In genomic region chr4:127782275-127783025, GRCh38 we compare ENCODE assay signal across 8 cellular contexts. TPM values are rescaled to one million over a fixed set of nuclear protein-coding genes. Genes with fewer than 3 reads are reported as not detected.
DNase-seq lines count a peak whose midpoint lies in the region; ATAC-seq and TF ChIP-seq lines count a peak whose summit lies in the region.

Gene HSPA4L (plus strand): TSS chr4:127782322. CDS start chr4:127782551, 229 bp downstream.

- peaks cover 15% of the 10 kb centered on the region for H3K4me1 ChIP-seq in CD4-positive, CD25-positive, alpha-beta regulatory T cell (ENCODE audit: control insufficient read depth, insufficient read depth, low read length, poor library complexity, severe bottlenecking)
- H3K4me1 ChIP-seq in mucosa of rectum (ENCODE audit: control insufficient read depth in 2 of 2, insufficient read depth in 2 of 2, low read length in 2 of 2) (peaks cover 5 to 7% of the 10 kb centered on the region in 2 donors), stomach smooth muscle (ENCODE audit: control insufficient read depth, insufficient read depth, low read length) (peaks cover 5% of the 10 kb centered on the region)

- POLR2A ChIA-PET in activated CD8-positive, alpha-beta T cell treated with anti-CD3 and anti-CD28 coated beads, Interleukin-2, amount 10 ng/mL, durations not matched to agents 7 days and 5 days (lab: Charles Lee): interaction anchor here (1.5 kb wide), 1 partner anchor 99 kb away, joined by 4 read pairs; the partner anchor contains the start of gene PLK4

- peak within 1 kb of the TSS; percentile 78 to 79 for H3K9ac ChIP-seq in mucosa of rectum (ENCODE audit: low read depth in 1 of 2, low read length in 2 of 2)
- peak within 1 kb of the TSS; percentile 88 to 96 for H3K9ac ChIP-seq in stomach smooth muscle (ENCODE audit: low read length in 2 of 2)

- H3K9me3 ChIP-seq in CD4-positive, CD25-positive, alpha-beta regulatory T cell (ENCODE audit: control insufficient read depth in 2 of 2, low read length in 2 of 2): no peaks in the 10 kb centered on the region
- H3K9me3 ChIP-seq in mucosa of rectum (ENCODE audit: control insufficient read depth in 2 of 2, low read length in 2 of 2) (no peaks in the 10 kb centered on the region), stomach smooth muscle (ENCODE audit: control insufficient read depth in 2 of 2, low read length in 2 of 2) (no peaks in the 10 kb centered on the region)

- peak within 1 kb of the TSS; percentile 90 to 96 (median 90) for H3K4me3 Mint-ChIP-seq in CD4-positive, CD25-positive, alpha-beta regulatory T cell
- H3K4me3 Mint-ChIP-seq in activated CD8-positive, alpha-beta T cell treated with anti-CD3 and anti-CD28 coated beads, Interleukin-2, amount 10 ng/mL, durations not matched to agents 7 days and 5 days: peak within 1 kb of the TSS; percentile 78

- peak; percentile 20 for TF ChIP-seq CTCF in epithelial cell of proximal tubule (conservative IDR thresholded peaks at IDR 0.05; ENCODE audit: low read depth, low read length)

- peaks cover 81% of the 10 kb centered on the region for H3K27me3 Mint-ChIP-seq in CD4-positive, CD25-positive, alpha-beta regulatory T cell
- peaks cover 56% of the 10 kb centered on the region for H3K27me3 Mint-ChIP-seq in activated CD8-positive, alpha-beta T cell treated with anti-CD3 and anti-CD28 coated beads, Interleukin-2, amount 10 ng/mL, durations not matched to agents 7 days and 5 days (ENCODE audit: low read depth)

- H3K36me3 ChIP-seq in CD4-positive, CD25-positive, alpha-beta regulatory T cell (ENCODE audit: control insufficient read depth, insufficient read depth, low read length): no peaks in the 10 kb centered on the region
- H3K36me3 ChIP-seq in mucosa of rectum (ENCODE audit: control insufficient read depth in 2 of 2, insufficient read depth in 2 of 2, low read length in 2 of 2) (no peaks in the 10 kb centered on the region), stomach smooth muscle (ENCODE audit: control insufficient read depth in 2 of 2, insufficient read depth in 2 of 2, low read length in 2 of 2) (no peaks in the 10 kb centered on the region)

- peak within 1 kb of the TSS; percentile 66 for H3K4me3 ChIP-seq in CD4-positive, CD25-positive, alpha-beta regulatory T cell (ENCODE audit: low read depth, low read length)
- H3K4me3 ChIP-seq in epithelial cell of proximal tubule (ENCODE audit: low read depth, low read length) (peak within 1 kb of the TSS; percentile 81), mucosa of rectum (ENCODE audit: low read length in 2 of 2) (peak within 1 kb of the TSS; percentile 86), stomach smooth muscle (ENCODE audit: low read length in 2 of 2) (peak within 1 kb of the TSS; percentile 98 to 99)

- H3K4me1 Mint-ChIP-seq in CD4-positive, CD25-positive, alpha-beta regulatory T cell: peaks cover 5 to 18% (median 10%) of the 10 kb centered on the region in 4 donors
- H3K4me1 Mint-ChIP-seq in activated CD8-positive, alpha-beta T cell treated with anti-CD3 and anti-CD28 coated beads, Interleukin-2, amount 10 ng/mL, durations not matched to agents 7 days and 5 days (ENCODE audit: low read depth): peaks cover 19% of the 10 kb centered on the region

- H3K27ac Mint-ChIP-seq in CD4-positive, CD25-positive, alpha-beta regulatory T cell: peak within 1 kb of the TSS; percentile 63 to 74 (median 72)
- peak within 1 kb of the TSS; percentile 47 for H3K27ac Mint-ChIP-seq in activated CD8-positive, alpha-beta T cell treated with anti-CD3 and anti-CD28 coated beads, Interleukin-2, amount 10 ng/mL, durations not matched to agents 7 days and 5 days

- peaks cover 53% of the 10 kb centered on the region for H3K27me3 ChIP-seq in CD4-positive, CD25-positive, alpha-beta regulatory T cell (ENCODE audit: control insufficient read depth, insufficient read depth, low read length)
- H3K27me3 ChIP-seq in mucosa of rectum (ENCODE audit: control insufficient read depth in 2 of 2, insufficient read depth in 2 of 2, low read length in 2 of 2) (peaks cover 3 to 7% of the 10 kb centered on the region in 2 donors), stomach smooth muscle (ENCODE audit: control insufficient read depth in 1 of 2, insufficient read depth in 2 of 2, low read length in 2 of 2) (no peaks in the 10 kb centered on the region)

- CTCF ChIA-PET in activated CD8-positive, alpha-beta T cell treated with anti-CD3 and anti-CD28 coated beads, Interleukin-2, amount 10 ng/mL, durations not matched to agents 7 days and 5 days (lab: Charles Lee): interaction anchor here (1.0 to 1.1 kb wide), 2 partner anchors 50 to 98 kb away, joined by 3 to 5 read pairs; partner anchors contain the start of gene PLK4

- peak; percentile 79 for TF ChIP-seq POLR2A in GM19099 (IDR thresholded peaks at IDR 0.05; ENCODE audit: extremely low read depth, insufficient read length, low read depth)

- H3K9me3 Mint-ChIP-seq in CD4-positive, CD25-positive, alpha-beta regulatory T cell: peaks cover 0 to 8% (median 0%) of the 10 kb centered on the region in 7 donors
- H3K9me3 Mint-ChIP-seq in activated CD8-positive, alpha-beta T cell treated with anti-CD3 and anti-CD28 coated beads, Interleukin-2, amount 10 ng/mL, durations not matched to agents 7 days and 5 days (ENCODE audit: insufficient read depth): no peaks in the 10 kb centered on the region

- peak; percentile 3 to 52 (median 13) for DNase-seq in CD4-positive, CD25-positive, alpha-beta regulatory T cell
- DNase-seq in NCI-H526 (lab: John Stamatoyannopoulos, UW): peak; percentile 62 to 86
- peak; percentile 54 for DNase-seq in activated CD8-positive, alpha-beta T cell treated with anti-CD3 and anti-CD28 coated beads, Interleukin-2, amount 10 ng/mL, durations not matched to agents 7 days and 5 days
- no peak for DNase-seq in epithelial cell of proximal tubule (ENCODE audit: low read depth)

- no peak within 1 kb of the TSS for H3K27ac ChIP-seq in CD4-positive, CD25-positive, alpha-beta regulatory T cell (ENCODE audit: insufficient read depth, low read length, poor library complexity, severe bottlenecking)
- H3K27ac ChIP-seq in mucosa of rectum (ENCODE audit: low read depth in 2 of 2, low read length in 2 of 2): peak within 1 kb of the TSS; percentile 28 to 62
- H3K27ac ChIP-seq in stomach smooth muscle (ENCODE audit: low read length): peak within 1 kb of the TSS; percentile 77

- peak; percentile 44 to 62 for ATAC-seq in CD4-positive, CD25-positive, alpha-beta regulatory T cell (ENCODE audit: low read depth in 2 of 2)
- peak; percentile 48 for ATAC-seq in HG03175 (IDR thresholded peaks at IDR 0.05; ENCODE audit: unreplicated experiment)
- peak; percentile 86 for ATAC-seq in activated CD8-positive, alpha-beta T cell treated with anti-CD3 and anti-CD28 coated beads, Interleukin-2, amount 10 ng/mL, durations not matched to agents 7 days and 5 days

- no peaks in the 10 kb centered on the region for H3K36me3 Mint-ChIP-seq in CD4-positive, CD25-positive, alpha-beta regulatory T cell
- H3K36me3 Mint-ChIP-seq in activated CD8-positive, alpha-beta T cell treated with anti-CD3 and anti-CD28 coated beads, Interleukin-2, amount 10 ng/mL, durations not matched to agents 7 days and 5 days (ENCODE audit: low read depth): peaks cover 5% of the 10 kb centered on the region

RNA-seq across cellular contexts. Expression of gene HSPA4L, which starts in this region (rescaled TPM):
- total RNA-seq in CD4-positive, CD25-positive, alpha-beta regulatory T cell: not detected
- polyA plus RNA-seq in CD4-positive, CD25-positive, alpha-beta regulatory T cell: not detected
- total RNA-seq in activated CD8-positive, alpha-beta T cell treated with anti-CD3 and anti-CD28 coated beads, Interleukin-2, amount 10 ng/mL, durations not matched to agents 7 days and 5 days: under 1 TPM; 0.16 to 0.26 TPM
- 10.6 and 12.6 TPM in 2 replicates for total RNA-seq in epithelial cell of proximal tubule

Comparison
In these comparisons a context has a peak if more than half of its experiments do, and no peak if none do; other contexts are left out.
1. Peak in DNase-seq, ATAC-seq and H3K4me3 ChIP-seq in CD4-positive, CD25-positive, alpha-beta regulatory T cell; RNA of the gene not detected or under 1 TPM.
2. Peak in DNase-seq and ATAC-seq in activated CD8-positive, alpha-beta T cell treated with anti-CD3 and anti-CD28 coated beads, Interleukin-2, amount 10 ng/mL, durations not matched to agents 7 days and 5 days; RNA of the gene not detected or under 1 TPM.